22 cellular contexts compared by ENCODE assay signal in genomic region chr4:11111876-11112275, GRCh38.
"Had no signal": no experiment of that assay in that cellular context is flagged by ENCODE, and none has a peak within 500 bp of the region (broad histone marks: within the 10 kb centered on the region; RNA-seq: fewer than 3 reads in every experiment).

No MANE protein-coding gene starts in this region.

- DNase-seq: effector memory CD8-positive, alpha-beta T cell; gastrocnemius medialis; kidney; left cardiac atrium; left ventricle myocardium inferior; lower lobe of right lung; mesenchymal stem cell; midbrain; nucleus accumbens; ovary; sigmoid colon; stimulated activated CD4-positive, alpha-beta T cell treated with anti-CD3 and anti-CD28 coated beads, Interleukin-2, amount 100 ng/mL, for 24 hours; stimulated activated CD4-positive, alpha-beta T cell treated with anti-CD3 and anti-CD28 coated beads, Interleukin-4, amount 100 ng/mL, for 4 hours; stimulated activated naive CD4-positive, alpha-beta T cell; stomach; trophoblast cell had no signal

- H3K36me3 ChIP-seq: esophagus muscularis mucosa, gastrocnemius medialis, left ventricle myocardium inferior, lower lobe of right lung, neural progenitor cell, ovary, right atrium auricular region, sigmoid colon, stomach had no signal

- H3K4me3 ChIP-seq: esophagus muscularis mucosa, gastrocnemius medialis, left ventricle myocardium inferior, lower lobe of right lung, neural progenitor cell, ovary, right atrium auricular region, sigmoid colon, skin epidermis, stomach had no signal

- ATAC-seq: effector memory CD8-positive, alpha-beta T cell; gastrocnemius medialis; left cardiac atrium; lower lobe of right lung; natural killer cell treated with Interleukin-12 subunit alpha and Interleukin-12 subunit beta and Interleukin-15 and Interleukin-18, amount 100 ng/mL, for 72 hours had no signal

- H3K9me3 ChIP-seq: esophagus muscularis mucosa, gastrocnemius medialis, left ventricle myocardium inferior, lower lobe of right lung, ovary, right atrium auricular region, sigmoid colon, stomach had no signal

- H3K27me3 ChIP-seq: esophagus muscularis mucosa, gastrocnemius medialis, neural progenitor cell, ovary, right atrium auricular region, sigmoid colon, stomach had no signal

- H3K4me1 ChIP-seq: esophagus muscularis mucosa, gastrocnemius medialis, left ventricle myocardium inferior, lower lobe of right lung, right atrium auricular region, sigmoid colon had no signal

- H3K27ac ChIP-seq: epithelial cell of prostate, esophagus muscularis mucosa, gastrocnemius medialis, left ventricle myocardium inferior, lower lobe of right lung, neural progenitor cell, ovary, right atrium auricular region, sigmoid colon, skin epidermis, stomach had no signal
